ENCODE assay signal across 9 cellular contexts in genomic region chr20:19735446-19735845, GRCh38. TPM values are rescaled to one million over a fixed set of nuclear protein-coding genes. Genes with fewer than 3 reads are reported as not detected.
DNase-seq lines count a peak whose midpoint lies in the region; ATAC-seq and TF ChIP-seq lines count a peak whose summit lies in the region.
"Had no signal": no experiment of that assay in that cellular context is flagged by ENCODE, and none has a peak within 500 bp of the region (broad histone marks: within the 10 kb centered on the region; RNA-seq: fewer than 3 reads in every experiment).

No MANE protein-coding gene starts in this region.

- POLR2A ChIA-PET in Panc1 (lab: Charles Lee) = no interaction called here
- POLR2A ChIA-PET in GM10248 (lab: Yijun Ruan, JAX) = no interaction called here

- H3K9me3 ChIP-seq in Panc1 (ENCODE audit: control insufficient read depth, insufficient read depth, low read depth, low read length) (no peaks in the 10 kb centered on the region), mucosa of descending colon (no peaks in the 10 kb centered on the region)

- H3K27ac ChIP-seq in Panc1 (ENCODE audit: low read length) = peak overlapping the region; percentile 83

- no peak overlapping the region for H3K4me3 ChIP-seq in Panc1 (ENCODE audit: low read depth in 2 of 2, low read length in 2 of 2)
- H3K4me3 ChIP-seq in epithelial cell of proximal tubule (ENCODE audit: low read depth, low read length) = no peak overlapping the region
- H3K4me3 ChIP-seq in mucosa of descending colon = no peak overlapping the region

- CTCF ChIA-PET in Panc1 (lab: Charles Lee) = no interaction called here
- CTCF ChIA-PET in GM10248 (lab: Yijun Ruan, JAX) = no interaction called here

- in situ Hi-C loops in Panc1 (cut with HindIII; ENCODE audit: low pct_unique_long_range_greater_than_20kb, low sequenced_read_pairs) = no loop called here

- peaks cover 18% of the 10 kb centered on the region for H3K4me1 ChIP-seq in Panc1 (ENCODE audit: control insufficient read depth, insufficient read depth, low read length)
- H3K4me1 ChIP-seq in mucosa of descending colon (ENCODE audit: low read depth) = peaks cover 29% of the 10 kb centered on the region

- DNase-seq in AG08395 (ENCODE audit: low spot score) (peak; percentile 94), HCEC 1CT (peak; percentile 86), Panc1 (ENCODE audit: low read depth, low spot score) (peak; percentile 64), epithelial cell of proximal tubule (ENCODE audit: low read depth) (peak; percentile 66), mucosa of descending colon (peak; percentile 64 to 73 (median 69)), GM10248 (ENCODE audit: extremely low spot score) (no peak)
- DNase-seq: activated naive CD8-positive, alpha-beta T cell treated with anti-CD3 and anti-CD28 coated beads, Interleukin-2, amount 10 ng/mL, durations not matched to agents 7 days and 5 days had no signal

- no TSS peak for BruUV-seq in Panc1 (replicated peaks; lab: Mats Ljungman, UMichigan)

- H3K36me3 ChIP-seq in Panc1 (ENCODE audit: control insufficient read depth, insufficient read depth, low read length) = no peaks in the 10 kb centered on the region
- no peaks in the 10 kb centered on the region for H3K36me3 ChIP-seq in mucosa of descending colon (ENCODE audit: low read depth)

- TF ChIP-seq CTCF in Panc1 (IDR thresholded peaks at IDR 0.05) = no peak
- TF ChIP-seq CTCF in epithelial cell of proximal tubule (conservative IDR thresholded peaks at IDR 0.05; ENCODE audit: low read depth, low read length) = no peak
- TF ChIP-seq CTCF in mucosa of descending colon (IDR thresholded peaks at IDR 0.05) = no peak
- no peak for TF ChIP-seq CTCF in GM10248 (IDR thresholded peaks at IDR 0.05; ENCODE audit: control extremely low read depth, extremely low read depth, low read depth, missing control alignments)

- H3K27me3 ChIP-seq in Panc1 (ENCODE audit: control insufficient read depth, insufficient read depth, low read length) = no peaks in the 10 kb centered on the region

- ATAC-seq in Panc1 = peak; percentile 99
- ATAC-seq in mucosa of descending colon = peak; percentile 88
- no peak for ATAC-seq in GM18502 (IDR thresholded peaks at IDR 0.05; ENCODE audit: poor library complexity, unreplicated experiment)
- no peak for ATAC-seq in HG02642 (IDR thresholded peaks at IDR 0.05; ENCODE audit: poor library complexity, unreplicated experiment)

- intact Hi-C loops in Panc1 (cut with micrococcal nuclease; ENCODE audit: unreplicated experiment) (no loop called here), mucosa of descending colon (cut with DNase I, micrococcal nuclease) (no loop called here)

RNA-seq across cellular contexts. Expression of gene RIN2, which starts 22.6 kb away (rescaled TPM):
- total RNA-seq in Panc1 (2021; ENCODE audit: unreplicated experiment) = 25.0 TPM
- polyA plus RNA-seq in Panc1 (2012; ENCODE audit: insufficient read length) = 13.8 TPM
- 15.7 and 17.5 TPM in 2 replicates for total RNA-seq in epithelial cell of proximal tubule
- 100 to 1,000 TPM in 1 of 3 donors, 10 to 100 TPM in 2; 73.1 to 127 (median 73.9) TPM for total RNA-seq in mucosa of descending colon

Comparison
In these comparisons a context has a peak if more than half of its experiments do, and no peak if none do; other contexts are left out.
1. ATAC-seq: peak in Panc1 (single experiment) and mucosa of descending colon (single experiment); none in GM18502 (single experiment) and HG02642 (single experiment).